30 cellular contexts compared by ENCODE assay signal in genomic region chr2:98494699-98495098, GRCh38.
"Had no signal": no experiment of that assay in that cellular context is flagged by ENCODE, and none has a peak within 500 bp of the region (broad histone marks: within the 10 kb centered on the region; RNA-seq: fewer than 3 reads in every experiment).

No MANE protein-coding gene starts in this region.

- FAIRE-seq: pancreas had no signal

- H3K36me3 ChIP-seq: ascending aorta, cardiac muscle cell, esophagus muscularis mucosa, lower lobe of right lung, pancreas, prostate gland, suprapubic skin, tibial artery, upper lobe of right lung had no signal

- ATAC-seq: activated CD8-positive, alpha-beta memory T cell treated with anti-CD3 and anti-CD28 coated beads, Interleukin-2, amount 10 ng/mL, durations not matched to agents 7 days and 5 days; foreskin keratinocyte; left lobe of liver; lower lobe of right lung; pancreas; SK-N-SH treated with all-trans-retinoic acid at 6 μM for 48 hours; upper lobe of right lung had no signal

- H3K4me3 ChIP-seq: ascending aorta, cardiac muscle cell, esophagus muscularis mucosa, heart left ventricle, lower lobe of right lung, pancreas, prostate gland, smooth muscle cell, suprapubic skin, tibial artery, upper lobe of right lung had no signal

- H3K4me3 Mint-ChIP-seq: activated CD4-positive, alpha-beta memory T cell treated with anti-CD3 and anti-CD28 coated beads, Interleukin-2, amount 10 ng/mL, durations not matched to agents 7 days and 5 days; activated CD4-positive, alpha-beta T cell treated with anti-CD3 and anti-CD28 coated beads, Interleukin-2, amount 10 ng/mL, durations not matched to agents 24 days and 14 days; activated CD8-positive, alpha-beta memory T cell treated with anti-CD3 and anti-CD28 coated beads, Interleukin-2, amount 10 ng/mL, durations not matched to agents 7 days and 5 days; activated naive CD8-positive, alpha-beta T cell treated with anti-CD3 and anti-CD28 coated beads, Interleukin-2, amount 10 ng/mL, durations not matched to agents 7 days and 5 days; brain had no signal

- H3K4me1 ChIP-seq: foreskin keratinocyte, pancreas, prostate gland had no signal

- DNase-seq: activated CD4-positive, alpha-beta memory T cell treated with anti-CD3 and anti-CD28 coated beads, Interleukin-2, amount 10 ng/mL, durations not matched to agents 7 days and 5 days; activated CD4-positive, alpha-beta T cell treated with anti-CD3 and anti-CD28 coated beads, Interleukin-2, amount 10 ng/mL, durations not matched to agents 24 days and 14 days; activated CD8-positive, alpha-beta memory T cell treated with anti-CD3 and anti-CD28 coated beads, Interleukin-2, amount 10 ng/mL, durations not matched to agents 7 days and 5 days; activated effector memory CD4-positive, alpha-beta T cell treated with Interleukin-2 at 50 U/mL for 16 hours; activated naive CD4-positive, alpha-beta T cell treated with Interleukin-2 at 50 U/mL for 16 hours; activated naive CD8-positive, alpha-beta T cell treated with anti-CD3 and anti-CD28 coated beads, Interleukin-2, amount 10 ng/mL, durations not matched to agents 7 days and 5 days; cortex of kidney; foreskin keratinocyte; heart left ventricle; hypothalamus; kidney glomerular epithelial cell; lower lobe of right lung; mesenchymal stem cell; nucleus accumbens; retina; stimulated activated CD4-positive, alpha-beta T cell treated with anti-CD3 and anti-CD28 coated beads, Interleukin-1b, Interleukin-23, amount 100 ng/mL, for 48 hours; stimulated activated naive CD4-positive, alpha-beta T cell; tibial artery; upper lobe of right lung had no signal

- H3K27me3 ChIP-seq: ascending aorta, cardiac muscle cell, esophagus muscularis mucosa, foreskin keratinocyte, heart left ventricle, pancreas, suprapubic skin, tibial artery, upper lobe of right lung had no signal

- H3K27ac ChIP-seq: ascending aorta, cardiac muscle cell, foreskin keratinocyte, lower lobe of right lung, pancreas, prostate gland, suprapubic skin, tibial artery, upper lobe of right lung, VCaP had no signal

- H3K9me3 ChIP-seq: esophagus muscularis mucosa, heart left ventricle, lower lobe of right lung, pancreas, prostate gland, suprapubic skin, tibial artery, upper lobe of right lung had no signal

- H3K27ac Mint-ChIP-seq: activated CD4-positive, alpha-beta memory T cell treated with anti-CD3 and anti-CD28 coated beads, Interleukin-2, amount 10 ng/mL, durations not matched to agents 7 days and 5 days; activated CD4-positive, alpha-beta T cell treated with anti-CD3 and anti-CD28 coated beads, Interleukin-2, amount 10 ng/mL, durations not matched to agents 24 days and 14 days; activated CD8-positive, alpha-beta memory T cell treated with anti-CD3 and anti-CD28 coated beads, Interleukin-2, amount 10 ng/mL, durations not matched to agents 7 days and 5 days; activated naive CD8-positive, alpha-beta T cell treated with anti-CD3 and anti-CD28 coated beads, Interleukin-2, amount 10 ng/mL, durations not matched to agents 7 days and 5 days; brain had no signal

- H3K27me3 Mint-ChIP-seq: activated CD4-positive, alpha-beta memory T cell treated with anti-CD3 and anti-CD28 coated beads, Interleukin-2, amount 10 ng/mL, durations not matched to agents 7 days and 5 days; activated CD4-positive, alpha-beta T cell treated with anti-CD3 and anti-CD28 coated beads, Interleukin-2, amount 10 ng/mL, durations not matched to agents 24 days and 14 days; activated CD8-positive, alpha-beta memory T cell treated with anti-CD3 and anti-CD28 coated beads, Interleukin-2, amount 10 ng/mL, durations not matched to agents 7 days and 5 days; activated naive CD8-positive, alpha-beta T cell treated with anti-CD3 and anti-CD28 coated beads, Interleukin-2, amount 10 ng/mL, durations not matched to agents 7 days and 5 days; brain had no signal

- H3K4me2 ChIP-seq: smooth muscle cell had no signal
